In the genomic region with DNA sequence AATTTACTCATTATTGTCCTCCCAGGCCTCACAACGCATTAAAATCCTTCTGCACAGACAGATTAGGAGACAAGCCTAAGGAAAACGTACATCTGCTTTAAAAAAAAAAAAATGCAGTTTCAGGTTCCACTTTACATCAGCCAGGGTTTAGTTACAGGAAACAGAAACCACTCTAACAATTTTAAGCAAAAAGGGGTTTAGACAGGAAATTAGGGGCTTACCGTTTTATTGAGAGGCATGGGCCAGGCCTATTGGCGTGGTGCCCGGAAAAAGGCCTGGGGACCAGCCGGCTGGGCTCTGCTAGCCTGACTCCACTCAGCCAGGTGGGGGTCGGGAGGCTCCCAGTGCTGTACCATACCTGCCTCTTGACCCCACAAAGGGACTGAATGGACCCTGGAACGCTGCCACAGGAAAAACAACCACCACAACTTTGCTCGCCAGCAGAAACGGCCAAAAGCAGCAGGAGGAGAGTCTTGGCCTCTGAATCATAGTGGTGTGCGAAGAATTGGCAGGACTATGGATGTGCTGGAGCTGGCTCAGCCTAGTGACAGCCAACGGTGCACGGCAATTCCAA, we compare ENCODE assay signal across 8 cellular contexts.
DNase-seq lines count a peak whose midpoint lies in the region; ATAC-seq and TF ChIP-seq lines count a peak whose summit lies in the region.

No MANE protein-coding gene starts in this region.

- H3K27me3 ChIP-seq in HUES48 (ENCODE audit: control insufficient read depth, insufficient read depth, low read length), result no peaks in the 10 kb centered on the region

- peak overlapping the region; percentile 27; the same call in 1 of the 2 replicates for H3K9ac ChIP-seq in HUES48 (ENCODE audit: low read depth, low read length)

- POLR2A ChIA-PET in RWPE1 (lab: Yijun Ruan, JAX; ENCODE audit: low non-redundant PET), result no interaction called here

- H3K27ac ChIP-seq in HUES48 (ENCODE audit: low read depth, low read length), result no peak overlapping the region
- peak overlapping the region; percentile 97 for H3K27ac ChIP-seq in RWPE1

- no peak overlapping the region for H3K4me3 ChIP-seq in HUES48 (ENCODE audit: low read depth, low read length)

- ATAC-seq in GM21526 (IDR thresholded peaks at IDR 0.05; ENCODE audit: low FRiP score, unreplicated experiment), result peak; percentile 78

- H3K36me3 ChIP-seq in HUES48 (ENCODE audit: control insufficient read depth, insufficient read depth, low read length), result no peaks in the 10 kb centered on the region

- H3K9me3 ChIP-seq in HUES48 (ENCODE audit: control insufficient read depth, insufficient read depth, low read length), result peaks cover 7% of the 10 kb centered on the region; the same call in 1 of the 2 replicates

- DNase-seq in EH (ENCODE audit: low read depth), result peak; percentile 97
- DNase-seq in RWPE1 (ENCODE audit: low spot score), result peak; percentile 52
- peak; percentile 80 for DNase-seq in amniotic stem cell (lab: John Stamatoyannopoulos, UW)
- peak in 42 of 51 donors; percentile 7 to 80 (median 52) for DNase-seq in hypothalamus (lab: John Stamatoyannopoulos, UW)
- peak; percentile 59 for DNase-seq in stimulated activated CD4-positive, alpha-beta T cell treated with anti-CD3 and anti-CD28 coated beads, Interleukin-15, amount 100 ng/mL, for 24 hours
- DNase-seq in NCI-H526 (lab: John Stamatoyannopoulos, UW), result no peak

- H3K4me1 ChIP-seq in HUES48 (ENCODE audit: control insufficient read depth, insufficient read depth, low read length), result peaks cover 14% of the 10 kb centered on the region

- CTCF ChIA-PET in RWPE1 (lab: Yijun Ruan, JAX), result no interaction called here

- no peak for TF ChIP-seq CTCF in RWPE1 (conservative IDR thresholded peaks at IDR 0.05; ENCODE audit: low read depth)

Comparison
In these comparisons a context has a peak if more than half of its experiments do, and no peak if none do; other contexts are left out.
1. DNase-seq: peak in EH (single experiment), RWPE1 (single experiment), amniotic stem cell (single experiment), hypothalamus (42 of 51) and stimulated activated CD4-positive, alpha-beta T cell treated with anti-CD3 and anti-CD28 coated beads, Interleukin-15, amount 100 ng/mL, for 24 hours (single experiment); none in NCI-H526 (0 of 2).